In the genomic region with DNA sequence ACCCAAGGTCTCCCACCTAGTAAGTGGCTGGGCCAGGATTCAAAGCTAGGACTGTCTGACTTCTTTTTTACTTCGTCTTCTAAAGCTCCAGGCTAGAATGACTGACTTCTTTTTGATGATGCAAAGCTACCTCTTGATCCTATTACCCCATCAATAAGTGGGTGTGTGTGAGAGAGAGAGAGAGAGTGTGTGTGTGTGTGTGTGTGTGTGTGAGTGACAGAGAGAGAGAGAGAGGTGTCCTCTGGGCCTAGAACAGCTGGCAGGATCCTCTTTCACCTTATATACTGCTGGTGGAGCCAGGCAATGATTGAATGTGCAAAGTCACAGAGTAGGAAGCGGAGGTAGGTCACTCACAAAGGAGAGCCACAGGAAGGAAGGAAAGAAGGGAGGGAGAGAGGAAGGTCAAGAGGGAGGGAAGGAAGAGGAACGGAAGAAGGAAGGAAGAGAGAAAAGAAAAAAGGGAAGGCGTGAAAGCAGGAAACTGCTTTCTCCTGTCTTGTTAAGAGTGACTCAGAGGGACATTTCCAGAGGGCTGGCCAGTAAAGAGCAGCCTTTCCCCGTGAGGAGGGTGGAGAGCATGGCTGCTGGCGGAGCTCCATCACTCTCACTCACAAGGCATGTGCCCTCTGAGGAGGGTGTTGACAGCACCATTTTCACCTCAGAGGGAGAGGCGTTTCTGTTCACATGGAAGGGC, we compare ENCODE assay signal across 8 cellular contexts.
DNase-seq lines count a peak whose midpoint lies in the region; ATAC-seq and TF ChIP-seq lines count a peak whose summit lies in the region.

No MANE protein-coding gene starts in this region.

- H3K4me1 ChIP-seq in SJCRH30, result peaks cover under 1% of the 10 kb centered on the region; the same call in 1 of the 2 replicates

- no peaks in the 10 kb centered on the region for H3K36me3 ChIP-seq in SJCRH30

- POLR2A ChIA-PET in GM10248 (lab: Yijun Ruan, JAX), result interaction anchor here (0.6 kb wide), 1 partner anchor 135 kb away, joined by 6 read pairs; no protein-coding TSS in a partner anchor

- intact Hi-C loops in sciatic nerve (cut with DNase I) (no loop called here), posterior cingulate gyrus (cut with DNase I) (no loop called here)

- no peaks in the 10 kb centered on the region for H3K27me3 ChIP-seq in SJCRH30

- DNase-seq in GM04503 (ENCODE audit: low read depth) (peak; percentile 98), SJCRH30 (peak; percentile 17), fibroblast of pulmonary artery (ENCODE audit: low read depth) (peak; percentile 86), sciatic nerve (ENCODE audit: low spot score) (peak; percentile 84), mesenteric fat pad (ENCODE audit: low spot score) (no peak), posterior cingulate gyrus (no peak), GM10248 (ENCODE audit: extremely low spot score) (no peak)

- CTCF ChIA-PET in GM10248 (lab: Yijun Ruan, JAX), result interaction anchor here (0.6 to 1.1 kb wide), 5 partner anchors 10 to 358 kb away, joined by 3 to 5 read pairs (median 3); no protein-coding TSS in a partner anchor

- TF ChIP-seq CTCF in fibroblast of pulmonary artery (IDR thresholded peaks at IDR 0.05; ENCODE audit: low read length, missing control alignments) (no peak), GM10248 (IDR thresholded peaks at IDR 0.05; ENCODE audit: control extremely low read depth, extremely low read depth, low read depth, missing control alignments) (no peak)

- H3K9me3 ChIP-seq in SJCRH30 (replicated peaks), result no peaks in the 10 kb centered on the region

- ATAC-seq in sciatic nerve (peak; percentile 90), GM21381 (IDR thresholded peaks at IDR 0.05; ENCODE audit: unreplicated experiment) (no peak)

- H3K4me3 ChIP-seq in SJCRH30 (no peak overlapping the region), fibroblast of pulmonary artery (replicated peaks; ENCODE audit: low read depth, low read length) (no peak overlapping the region)

- H3K27ac ChIP-seq in SJCRH30, result no peak overlapping the region

Comparison
In these comparisons a context has a peak if more than half of its experiments do, and no peak if none do; other contexts are left out.
1. DNase-seq: peak in GM04503 (single experiment), SJCRH30 (2 of 2), fibroblast of pulmonary artery (single experiment) and sciatic nerve (single experiment); none in mesenteric fat pad (single experiment), posterior cingulate gyrus (0 of 10) and GM10248 (single experiment).